ENCODE assay signal across 3 cellular contexts in the genomic region with DNA sequence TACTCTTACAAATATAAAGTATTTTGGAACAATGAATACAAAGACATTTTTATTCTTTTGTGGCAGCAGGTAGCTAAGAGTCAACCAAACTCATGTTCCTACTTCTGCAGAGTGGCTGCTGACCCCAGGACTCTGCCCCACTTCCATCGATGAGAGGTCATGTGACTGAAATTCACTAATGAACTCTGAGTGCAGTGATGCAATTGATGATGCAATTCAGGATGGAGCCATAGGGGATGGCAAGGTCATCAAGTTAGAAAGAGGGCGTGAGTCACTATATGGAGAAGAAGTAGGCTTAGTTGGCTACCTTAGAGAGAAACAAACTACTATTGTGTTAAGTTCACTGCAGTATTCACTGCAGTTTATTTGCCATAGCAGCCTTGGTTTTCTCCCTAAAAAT.
TF ChIP-seq lines count a peak whose summit lies in the region.

No MANE protein-coding gene starts in this region.

TF ChIP-seq in IMR-90, 13 proteins besides CTCF, POLR2A, EP300 and RAD21:
- TF ChIP-seq RFX5 (IDR thresholded peaks at IDR 0.05; ENCODE audit: low read depth, low read length) (no peak), CEBPB (IDR thresholded peaks at IDR 0.05; ENCODE audit: low read depth, low read length) (peak; percentile 53; the same call in 1 of the 2 replicates), ELK1 (IDR thresholded peaks at IDR 0.05; ENCODE audit: borderline replicate concordance, low read depth, low read length) (no peak), SMC3 (IDR thresholded peaks at IDR 0.05; ENCODE audit: low read depth, low read length) (no peak)

TF ChIP-seq in WTC11, 78 proteins besides CTCF, POLR2A, EP300 and RAD21:
- TF ChIP-seq ELF4 (CRISPR knock-in tag; IDR thresholded peaks at IDR 0.05; ENCODE audit: low read depth) (no peak), NFE2L1 (CRISPR knock-in tag; IDR thresholded peaks at IDR 0.05) (no peak), ZNF317 (CRISPR knock-in tag; IDR thresholded peaks at IDR 0.05; ENCODE audit: borderline replicate concordance, low read depth) (no peak), TP53 (CRISPR knock-in tag; IDR thresholded peaks at IDR 0.05) (no peak), IRF2 (CRISPR knock-in tag; IDR thresholded peaks at IDR 0.05; ENCODE audit: borderline replicate concordance, low read depth) (no peak), GABPB1 (CRISPR knock-in tag; IDR thresholded peaks at IDR 0.05) (peak; percentile 62; the same call in 1 of the 2 replicates), ZNF219 (CRISPR knock-in tag; IDR thresholded peaks at IDR 0.05; ENCODE audit: borderline replicate concordance) (no peak), MYBL2 (CRISPR knock-in tag; IDR thresholded peaks at IDR 0.05) (no peak), FOXJ3 (CRISPR knock-in tag; IDR thresholded peaks at IDR 0.05; ENCODE audit: borderline replicate concordance) (no peak), OVOL2 (CRISPR knock-in tag; IDR thresholded peaks at IDR 0.05; ENCODE audit: borderline replicate concordance) (no peak), SP1 (CRISPR knock-in tag; conservative IDR thresholded peaks at IDR 0.05) (no peak), ZNF121 (CRISPR knock-in tag; IDR thresholded peaks at IDR 0.05) (no peak), ZNF281 (CRISPR knock-in tag; IDR thresholded peaks at IDR 0.05) (no peak)
- TF ChIP-seq, protein P1, sequence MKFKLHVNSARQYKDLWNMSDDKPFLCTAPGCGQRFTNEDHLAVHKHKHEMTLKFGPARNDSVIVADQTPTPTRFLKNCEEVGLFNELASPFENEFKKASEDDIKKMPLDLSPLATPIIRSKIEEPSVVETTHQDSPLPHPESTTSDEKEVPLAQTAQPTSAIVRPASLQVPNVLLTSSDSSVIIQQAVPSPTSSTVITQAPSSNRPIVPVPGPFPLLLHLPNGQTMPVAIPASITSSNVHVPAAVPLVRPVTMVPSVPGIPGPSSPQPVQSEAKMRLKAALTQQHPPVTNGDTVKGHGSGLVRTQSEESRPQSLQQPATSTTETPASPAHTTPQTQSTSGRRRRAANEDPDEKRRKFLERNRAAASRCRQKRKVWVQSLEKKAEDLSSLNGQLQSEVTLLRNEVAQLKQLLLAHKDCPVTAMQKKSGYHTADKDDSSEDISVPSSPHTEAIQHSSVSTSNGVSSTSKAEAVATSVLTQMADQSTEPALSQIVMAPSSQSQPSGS (CRISPR knock-in tag; IDR thresholded peaks at IDR 0.05; ENCODE audit: borderline replicate concordance, low read depth), result no peak
- TF ChIP-seq, protein P2, sequence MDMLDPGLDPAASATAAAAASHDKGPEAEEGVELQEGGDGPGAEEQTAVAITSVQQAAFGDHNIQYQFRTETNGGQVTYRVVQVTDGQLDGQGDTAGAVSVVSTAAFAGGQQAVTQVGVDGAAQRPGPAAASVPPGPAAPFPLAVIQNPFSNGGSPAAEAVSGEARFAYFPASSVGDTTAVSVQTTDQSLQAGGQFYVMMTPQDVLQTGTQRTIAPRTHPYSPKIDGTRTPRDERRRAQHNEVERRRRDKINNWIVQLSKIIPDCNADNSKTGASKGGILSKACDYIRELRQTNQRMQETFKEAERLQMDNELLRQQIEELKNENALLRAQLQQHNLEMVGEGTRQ (CRISPR knock-in tag; IDR thresholded peaks at IDR 0.05), result peak; percentile 46; the same call in 1 of the 2 replicates
- TF ChIP-seq, protein P3, sequence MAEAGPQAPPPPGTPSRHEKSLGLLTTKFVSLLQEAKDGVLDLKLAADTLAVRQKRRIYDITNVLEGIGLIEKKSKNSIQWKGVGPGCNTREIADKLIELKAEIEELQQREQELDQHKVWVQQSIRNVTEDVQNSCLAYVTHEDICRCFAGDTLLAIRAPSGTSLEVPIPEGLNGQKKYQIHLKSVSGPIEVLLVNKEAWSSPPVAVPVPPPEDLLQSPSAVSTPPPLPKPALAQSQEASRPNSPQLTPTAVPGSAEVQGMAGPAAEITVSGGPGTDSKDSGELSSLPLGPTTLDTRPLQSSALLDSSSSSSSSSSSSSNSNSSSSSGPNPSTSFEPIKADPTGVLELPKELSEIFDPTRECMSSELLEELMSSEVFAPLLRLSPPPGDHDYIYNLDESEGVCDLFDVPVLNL (CRISPR knock-in tag; IDR thresholded peaks at IDR 0.05; ENCODE audit: borderline replicate concordance, low read depth), result no peak
TF ChIP-seq in WTC11: peak in this region for 2.

TF ChIP-seq in H1, 55 proteins besides CTCF, POLR2A, EP300 and RAD21:
- TF ChIP-seq, protein P4, sequence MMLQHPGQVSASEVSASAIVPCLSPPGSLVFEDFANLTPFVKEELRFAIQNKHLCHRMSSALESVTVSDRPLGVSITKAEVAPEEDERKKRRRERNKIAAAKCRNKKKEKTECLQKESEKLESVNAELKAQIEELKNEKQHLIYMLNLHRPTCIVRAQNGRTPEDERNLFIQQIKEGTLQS (IDR thresholded peaks at IDR 0.05; ENCODE audit: insufficient read depth, low read depth, low read length), result peak; percentile 67
- TF ChIP-seq CEBPB (IDR thresholded peaks at IDR 0.05; ENCODE audit: low read depth, low read length) (peak; percentile 75), HDAC2 (IDR thresholded peaks at IDR 0.05; ENCODE audit: borderline replicate concordance in 1 of 2, low read depth in 2 of 2, low read length in 2 of 2) (no peak)
